8 cellular contexts compared by ENCODE assay signal in the genomic region with DNA sequence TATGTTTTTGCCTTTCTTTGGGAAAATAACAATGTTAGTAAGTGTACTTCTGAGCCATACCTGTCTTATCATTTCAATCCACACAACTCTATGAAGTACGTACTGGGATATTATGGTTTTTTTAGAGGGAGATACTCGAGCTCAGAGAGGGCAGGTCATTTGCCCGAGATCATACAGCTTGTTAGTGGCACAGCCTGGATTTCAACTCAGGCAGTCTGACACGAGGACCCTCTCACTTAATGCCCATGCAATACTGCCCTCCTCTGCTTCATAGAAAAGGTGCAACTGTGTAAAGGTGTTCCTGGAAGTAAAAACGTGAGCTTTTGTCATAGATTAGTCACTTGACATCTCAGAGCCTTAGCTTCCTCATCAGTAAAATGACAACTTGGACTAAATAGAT.
DNase-seq lines count a peak whose midpoint lies in the region; ATAC-seq, FAIRE-seq and TF ChIP-seq lines count a peak whose summit lies in the region.

No MANE protein-coding gene starts in this region.

- H3K27ac ChIP-seq in A549: no peak overlapping the region
- H3K27ac ChIP-seq in body of pancreas: no peak overlapping the region
- no peak overlapping the region for H3K27ac ChIP-seq in gastrocnemius medialis

- in situ Hi-C loops in gastrocnemius medialis (cut with MboI; ENCODE audit: low sequenced_read_pairs in 4 of 4): no loop called here

- ATAC-seq in A549: peak; percentile 65 to 73; a peak in 5 of 6 replicates
- ATAC-seq in HG02870 (IDR thresholded peaks at IDR 0.05; ENCODE audit: unreplicated experiment): peak; percentile 41
- no peak for ATAC-seq in body of pancreas
- ATAC-seq in naive thymus-derived CD8-positive, alpha-beta T cell: peak; percentile 47 to 53
- no peak for ATAC-seq in gastrocnemius medialis
- ATAC-seq in GM19455 (IDR thresholded peaks at IDR 0.05; ENCODE audit: unreplicated experiment): no peak

- intact Hi-C loops in body of pancreas (cut with DNase I) (no loop called here), gastrocnemius medialis (cut with DNase I; ENCODE audit: low total_unique reads) (no loop called here)

- TF ChIP-seq EP300 in A549 (IDR thresholded peaks at IDR 0.05): no peak

- peaks cover 19% of the 10 kb centered on the region; the same call in 2 of the 3 replicates for H3K4me1 ChIP-seq in A549
- H3K4me1 ChIP-seq in body of pancreas: peaks cover 32% of the 10 kb centered on the region
- H3K4me1 ChIP-seq in gastrocnemius medialis: peaks cover 0 to 5% of the 10 kb centered on the region in 2 donors

- H3K36me3 ChIP-seq in body of pancreas (replicated peaks in 1 of 2; ENCODE audit: insufficient read depth in 1 of 2, low read depth in 2 of 2) (no peaks in the 10 kb centered on the region), gastrocnemius medialis (no peaks in the 10 kb centered on the region)

- peak; percentile 49 to 72 for TF ChIP-seq RAD21 in A549 (conservative IDR thresholded peaks at IDR 0.05 in 1 of 2, IDR thresholded peaks at IDR 0.05 in 1 of 2)

- TF ChIP-seq POLR2A in A549 (IDR thresholded peaks at IDR 0.05; ENCODE audit: low read length): no peak
- TF ChIP-seq POLR2A in GM12891 (IDR thresholded peaks at IDR 0.05; ENCODE audit: low read depth, low read length): no peak
- no peak for TF ChIP-seq POLR2A in body of pancreas (IDR thresholded peaks at IDR 0.05)
- TF ChIP-seq POLR2A in gastrocnemius medialis (IDR thresholded peaks at IDR 0.05): no peak

- H3K4me3 ChIP-seq in A549 (no peak overlapping the region), body of pancreas (no peak overlapping the region), gastrocnemius medialis (no peak overlapping the region)

- DNase-seq in A549 (ENCODE audit: low read depth in 1 of 2, low spot score in 1 of 2): peak; percentile 49 to 69
- no peak for DNase-seq in GM12891 (ENCODE audit: insufficient read length, low spot score)
- peak; percentile 9 for DNase-seq in NCI-H2081 treated with DMSO at 0.1 percent for 48 hours (lab: John Stamatoyannopoulos, UW)
- no peak for DNase-seq in body of pancreas
- DNase-seq in naive thymus-derived CD8-positive, alpha-beta T cell: peak in 2 of 10 donors; percentile 25 to 26
- no peak for DNase-seq in gastrocnemius medialis

- H3K27me3 ChIP-seq in body of pancreas (peaks cover 0 to 29% of the 10 kb centered on the region in 2 donors), gastrocnemius medialis (peaks cover 48 to 56% (median 52%) of the 10 kb centered on the region in 3 donors)

- H3K4me3 Mint-ChIP-seq in naive thymus-derived CD8-positive, alpha-beta T cell: peak overlapping the region in 7 of 10 donors; percentile 1 to 81 (median 37)

- 2% methylated on average over 5 of the region's 5 CpGs for WGBS in A549 (ENCODE audit: missing lambda C conversion rate)
- WGBS in body of pancreas, 2 donors: 12 to 22% methylated on average over 5 of the region's 5 CpGs

- peaks cover 0 to 2% (median 0%) of the 10 kb centered on the region in 9 donors for H3K9me3 Mint-ChIP-seq in naive thymus-derived CD8-positive, alpha-beta T cell

- FAIRE-seq in A549 (lab: Jason Lieb, UNC) (peak; percentile 32), GM12891 (lab: Jason Lieb, UNC) (peak; percentile 96)

- H3K4me2 ChIP-seq in A549: no peak overlapping the region

- H3K36me3 Mint-ChIP-seq in naive thymus-derived CD8-positive, alpha-beta T cell: peaks cover 0 to 6% (median 3%) of the 10 kb centered on the region in 3 donors

- peaks cover 42 to 87% (median 66%) of the 10 kb centered on the region in 5 donors for H3K27me3 Mint-ChIP-seq in naive thymus-derived CD8-positive, alpha-beta T cell

- POLR2A ChIA-PET in A549 (lab: Yijun Ruan, JAX): no interaction called here
- POLR2A ChIA-PET in naive thymus-derived CD8-positive, alpha-beta T cell (lab: Charles Lee): no interaction called here

- H3K27ac Mint-ChIP-seq in naive thymus-derived CD8-positive, alpha-beta T cell: no peak overlapping the region

- H3K4me1 Mint-ChIP-seq in naive thymus-derived CD8-positive, alpha-beta T cell: peaks cover 9 to 25% (median 21%) of the 10 kb centered on the region in 4 donors

- TF ChIP-seq CTCF in A549 (IDR thresholded peaks at IDR 0.05) (peak; percentile 43), body of pancreas (IDR thresholded peaks at IDR 0.05) (peak in 4 of 7 experiments; percentile 13 to 36 (median 32)), gastrocnemius medialis (IDR thresholded peaks at IDR 0.05 in 4 of 5, conservative IDR thresholded peaks at IDR 0.05 in 1 of 5) (no peak)

- CTCF ChIA-PET in A549 (lab: Yijun Ruan, JAX): interaction anchor here (0.6 to 1.5 kb wide), 13 partner anchors 8 to 1464 kb away, joined by 3 to 8 read pairs (median 3); no protein-coding TSS in a partner anchor

- H3K9me3 ChIP-seq in A549 (no peaks in the 10 kb centered on the region), body of pancreas (no peaks in the 10 kb centered on the region), gastrocnemius medialis (no peaks in the 10 kb centered on the region)

TF ChIP-seq in A549, 52 proteins besides CTCF, POLR2A, EP300 and RAD21:
- no peak for TF ChIP-seq TFCP2L1 (CRISPR knock-in tag; IDR thresholded peaks at IDR 0.05)
- TF ChIP-seq ESRRA (IDR thresholded peaks at IDR 0.05; ENCODE audit: borderline replicate concordance, low read length): no peak
- TF ChIP-seq SREBF2 (IDR thresholded peaks at IDR 0.05): no peak
- TF ChIP-seq HDAC2 (IDR thresholded peaks at IDR 0.05): no peak
- no peak for TF ChIP-seq GATA3 (IDR thresholded peaks at IDR 0.05; ENCODE audit: borderline replicate concordance)
- no peak for TF ChIP-seq KDM5A (IDR thresholded peaks at IDR 0.05)
- no peak for TF ChIP-seq RNF2 (IDR thresholded peaks at IDR 0.05; ENCODE audit: borderline replicate concordance, low read depth)
- TF ChIP-seq RARB (CRISPR knock-in tag; IDR thresholded peaks at IDR 0.05): no peak
- TF ChIP-seq HOXA7 (CRISPR knock-in tag; IDR thresholded peaks at IDR 0.05): no peak
- TF ChIP-seq NFE2L2 (conservative IDR thresholded peaks at IDR 0.05; ENCODE audit: low read length): no peak
- no peak for TF ChIP-seq EHF (CRISPR knock-in tag; IDR thresholded peaks at IDR 0.05)
- TF ChIP-seq ZNF302 (CRISPR knock-in tag; IDR thresholded peaks at IDR 0.05): no peak
- TF ChIP-seq, protein P1, sequence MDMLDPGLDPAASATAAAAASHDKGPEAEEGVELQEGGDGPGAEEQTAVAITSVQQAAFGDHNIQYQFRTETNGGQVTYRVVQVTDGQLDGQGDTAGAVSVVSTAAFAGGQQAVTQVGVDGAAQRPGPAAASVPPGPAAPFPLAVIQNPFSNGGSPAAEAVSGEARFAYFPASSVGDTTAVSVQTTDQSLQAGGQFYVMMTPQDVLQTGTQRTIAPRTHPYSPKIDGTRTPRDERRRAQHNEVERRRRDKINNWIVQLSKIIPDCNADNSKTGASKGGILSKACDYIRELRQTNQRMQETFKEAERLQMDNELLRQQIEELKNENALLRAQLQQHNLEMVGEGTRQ (IDR thresholded peaks at IDR 0.05): no peak
- no peak; the same call in 2 of the 3 replicates for TF ChIP-seq SMC3 (IDR thresholded peaks at IDR 0.05)
- no peak for TF ChIP-seq NR3C1 (IDR thresholded peaks at IDR 0.05)
- no peak for TF ChIP-seq HOXB13 (CRISPR knock-in tag; IDR thresholded peaks at IDR 0.05; ENCODE audit: low read depth)
- no peak for TF ChIP-seq ZC3H11A (IDR thresholded peaks at IDR 0.05)
- no peak for TF ChIP-seq CHD2 (IDR thresholded peaks at IDR 0.05; ENCODE audit: low read length, partially characterized antibody)
- no peak for TF ChIP-seq EHMT2 (IDR thresholded peaks at IDR 0.05; ENCODE audit: low read depth)
TF ChIP-seq in A549: peak in this region for 0.

TF ChIP-seq in GM12891, 5 proteins besides CTCF, POLR2A, EP300 and RAD21:
- TF ChIP-seq POU2F2 (IDR thresholded peaks at IDR 0.05; ENCODE audit: low read depth, low read length) (no peak), SPI1 (IDR thresholded peaks at IDR 0.05; ENCODE audit: low read depth, low read length) (no peak), POLR2AphosphoS5 (IDR thresholded peaks at IDR 0.05; ENCODE audit: low read depth, low read length) (no peak), TAF1 (IDR thresholded peaks at IDR 0.05; ENCODE audit: low read depth, low read length) (no peak), PAX5 (IDR thresholded peaks at IDR 0.05; ENCODE audit: insufficient read depth, low read length, severe bottlenecking) (no peak)

Comparison
In these comparisons a context has a peak if more than half of its experiments do, and no peak if none do; other contexts are left out.
1. ATAC-seq: peak in A549 (2 of 2), HG02870 (single experiment) and naive thymus-derived CD8-positive, alpha-beta T cell (2 of 2); none in body of pancreas (single experiment), gastrocnemius medialis (0 of 2) and GM19455 (single experiment).
2. DNase-seq: peak in A549 (2 of 2) and NCI-H2081 treated with DMSO at 0.1 percent for 48 hours (single experiment); none in GM12891 (single experiment), body of pancreas (0 of 4) and gastrocnemius medialis (0 of 2).
3. CTCF ChIP-seq: peak in A549 (single experiment) and body of pancreas (4 of 7); none in gastrocnemius medialis (0 of 5).